Comparison of ENCODE assay signal across 1 cellular context in genomic region chr21:25708467-25709065, GRCh38.
TF ChIP-seq lines count a peak whose summit lies in the region.

No MANE protein-coding gene starts in this region.

TF ChIP-seq in GM23338, 12 proteins besides CTCF, POLR2A, EP300 and RAD21 (continued from another document):
- TF ChIP-seq ZNF462 (CRISPR knock-in tag; IDR thresholded peaks at IDR 0.05), result no peak
- no peak for TF ChIP-seq EZH2phosphoT487 (IDR thresholded peaks at IDR 0.05; ENCODE audit: unreplicated experiment)
- no peak for TF ChIP-seq EZH2 (IDR thresholded peaks at IDR 0.05; ENCODE audit: low read depth, unreplicated experiment)
